24 cellular contexts compared by ENCODE assay signal in genomic region chr2:173107629-173108022, GRCh38. TPM values are rescaled to one million over a fixed set of nuclear protein-coding genes. Genes with fewer than 3 reads are reported as not detected.
DNase-seq lines count a peak whose midpoint lies in the region; ATAC-seq and TF ChIP-seq lines count a peak whose summit lies in the region.
"Had no signal": no experiment of that assay in that cellular context is flagged by ENCODE, and none has a peak within 500 bp of the region (broad histone marks: within the 10 kb centered on the region; RNA-seq: fewer than 3 reads in every experiment).

No MANE protein-coding gene starts in this region.

- dilution Hi-C loops in IMR-90 (cut with HindIII; ENCODE audit: low sequenced_read_pairs, unreplicated experiment): no loop called here

- H3K56ac ChIP-seq in IMR-90 (ENCODE audit: extremely low read depth, insufficient read depth, low read length): no peak overlapping the region

- H3K9me3 ChIP-seq in IMR-90 (ENCODE audit: control insufficient read depth, insufficient read depth, low read length) (no peaks in the 10 kb centered on the region), psoas muscle (peaks cover 3% of the 10 kb centered on the region)

- TF ChIP-seq CTCF in IMR-90 (conservative IDR thresholded peaks at IDR 0.05; ENCODE audit: low read depth, low read length) (no peak), chondrocyte (IDR thresholded peaks at IDR 0.05) (no peak), psoas muscle (IDR thresholded peaks at IDR 0.05) (no peak)

- no peak overlapping the region for H3K9ac ChIP-seq in IMR-90 (ENCODE audit: low read depth, low read length)

- no peak overlapping the region for H2AFZ ChIP-seq in IMR-90 (replicated peaks; ENCODE audit: low read length, poor library complexity)
- H2AFZ ChIP-seq: GM23338 had no signal

- no peak overlapping the region for H3K4me2 ChIP-seq in IMR-90 (ENCODE audit: low read depth, low read length)
- H3K4me2 ChIP-seq: GM23338 had no signal

- H3K79me1 ChIP-seq in IMR-90 (ENCODE audit: low read depth in 1 of 2, low read length in 2 of 2): peaks cover 35 to 61% of the 10 kb centered on the region in 2 experiments

- H3K4me3 Mint-ChIP-seq in chondrocyte (ENCODE audit: unreplicated experiment): no peak overlapping the region
- H3K4me3 Mint-ChIP-seq: CD8-positive, alpha-beta T cell; GM23338 had no signal

- H2BK20ac ChIP-seq in IMR-90 (ENCODE audit: low read depth, low read length): peak overlapping the region; percentile 52; the same call in 1 of the 2 replicates

- BruUV-seq in IMR-90 (replicated peaks; lab: Mats Ljungman, UMichigan): no TSS peak

- ATAC-seq in Right ventricle myocardium superior (ENCODE audit: poor library complexity): peak; percentile 56
- no peak for ATAC-seq in IMR-90 (ENCODE audit: low read depth)
- ATAC-seq in psoas muscle: peak; percentile 80 to 93 (median 87)
- no peak for ATAC-seq in HG03439 (IDR thresholded peaks at IDR 0.05; ENCODE audit: unreplicated experiment)
- no peak for ATAC-seq in HG02588 (IDR thresholded peaks at IDR 0.05; ENCODE audit: unreplicated experiment)
- ATAC-seq: CD8-positive, alpha-beta T cell; GM23338; SK-N-SH treated with all-trans-retinoic acid at 6 μM for 48 hours had no signal

- peak overlapping the region; percentile 67 for H4K91ac ChIP-seq in IMR-90 (ENCODE audit: insufficient read depth, low read depth, low read length)

- peak overlapping the region; percentile 84 for H3K4ac ChIP-seq in IMR-90 (ENCODE audit: low read depth, low read length)

- 0 out of 2 replicates have a peak overlapping the region, but pooled peaks have one; percentile 70 for H2AK5ac ChIP-seq in IMR-90 (ENCODE audit: low read depth, low read length)

- in situ Hi-C loops in IMR-90 (cut with MboI; ENCODE audit: low sequenced_read_pairs): no loop called here

- H3K14ac ChIP-seq in IMR-90 (replicated peaks; ENCODE audit: low read depth, low read length): peak overlapping the region; percentile 85; the same call in 1 of the 2 replicates

- CTCF ChIA-PET in IMR-90 (lab: Yijun Ruan, JAX): interaction anchor here (1.3 kb wide), 1 partner anchor 17 kb away, joined by 3 read pairs; no protein-coding TSS in a partner anchor

- no peak overlapping the region for H2AK9ac ChIP-seq in IMR-90 (replicated peaks; ENCODE audit: low read depth, low read length, poor library complexity)

- H3K36me3 ChIP-seq in IMR-90 (ENCODE audit: control insufficient read depth, insufficient read depth, low read length) (no peaks in the 10 kb centered on the region; the same call in 1 of the 2 replicates), psoas muscle (ENCODE audit: insufficient read depth in 1 of 2, low read depth in 1 of 2) (peaks cover 0 to 16% of the 10 kb centered on the region in 2 donors)
- H3K36me3 ChIP-seq: HAP-1 had no signal

- H3K4me3 ChIP-seq in IMR-90 (ENCODE audit: insufficient read depth, low read depth, low read length): no peak overlapping the region
- H3K4me3 ChIP-seq in psoas muscle: no peak overlapping the region
- H3K4me3 ChIP-seq: GM23338, HAP-1, MG63 had no signal

- peaks cover 8% of the 10 kb centered on the region for H3K9me3 Mint-ChIP-seq in chondrocyte (ENCODE audit: low read depth)
- H3K9me3 Mint-ChIP-seq: CD8-positive, alpha-beta T cell; GM23338 had no signal

- no peak for TF ChIP-seq POLR2A in IMR-90 (IDR thresholded peaks at IDR 0.05; ENCODE audit: low read depth, low read length)

- H3K36me3 Mint-ChIP-seq in chondrocyte (ENCODE audit: low read depth): peaks cover 3% of the 10 kb centered on the region
- H3K36me3 Mint-ChIP-seq: CD8-positive, alpha-beta T cell had no signal

- H3K27ac ChIP-seq in IMR-90 (ENCODE audit: insufficient read depth, low read length): no peak overlapping the region
- H3K27ac ChIP-seq in psoas muscle: peak overlapping the region; percentile 72

- H2BK120ac ChIP-seq in IMR-90 (ENCODE audit: low read depth, low read length): peak overlapping the region; percentile 59; the same call in 1 of the 2 replicates

- peak overlapping the region; percentile 51 for H2BK5ac ChIP-seq in IMR-90 (ENCODE audit: low read depth, low read length, poor library complexity, severe bottlenecking)

- H3K4me1 ChIP-seq in IMR-90 (ENCODE audit: control insufficient read depth, insufficient read depth, low read length) (peaks cover 9% of the 10 kb centered on the region), psoas muscle (peaks cover 77% of the 10 kb centered on the region)

- peaks cover 8% of the 10 kb centered on the region for H3K9me1 ChIP-seq in IMR-90 (ENCODE audit: insufficient read depth, low read length)

- peak overlapping the region; percentile 61 to 82; a peak in 3 of 4 replicates for H4K8ac ChIP-seq in IMR-90 (ENCODE audit: low read depth in 2 of 2, low read length in 2 of 2)

- H3K18ac ChIP-seq in IMR-90 (ENCODE audit: low read depth, low read length): no peak overlapping the region

- 100% methylated on average over 2 of the region's 6 CpGs; no CpG with 5 or more reads in 1 of the 2 experiments for WGBS in IMR-90 (ENCODE audit: extremely low coverage in 2 of 2, insufficient read length in 1 of 2), 2 experiments
- 54 to 87% (median 56%) methylated on average over 6 of the region's 6 CpGs for WGBS in psoas muscle, 3 donors

- intact Hi-C loops in Right ventricle myocardium superior (cut with DNase I) (no loop called here), cardiac septum (cut with DNase I) (no loop called here), IMR-90 (cut with micrococcal nuclease) (loop anchor here (5.0 kb wide), 1 partner anchor 40 kb away; no protein-coding TSS in a partner anchor), psoas muscle (cut with DNase I) (loop anchor here in 1 of 2 donors (10.0 kb wide), 1 partner anchor 47 kb away; no protein-coding TSS in a partner anchor)

- H3K23ac ChIP-seq in IMR-90 (ENCODE audit: low read depth, low read length): no peak overlapping the region

- H4K20me1 ChIP-seq in IMR-90 (ENCODE audit: insufficient read depth, low read length): peaks cover 5% of the 10 kb centered on the region; the same call in 1 of the 2 replicates

- TF ChIP-seq RAD21 in IMR-90 (IDR thresholded peaks at IDR 0.05; ENCODE audit: low read length): no peak

- peaks cover 46% of the 10 kb centered on the region for H3K4me1 Mint-ChIP-seq in chondrocyte (ENCODE audit: low read depth)

- no peak for DNase-seq in Right ventricle myocardium superior
- no peak for DNase-seq in cardiac septum (ENCODE audit: low spot score)
- no peak for DNase-seq in IMR-90
- no peak for DNase-seq in chondrocyte (ENCODE audit: low spot score)
- DNase-seq in psoas muscle: no peak
- DNase-seq: 8988T; AML-193; C1 segment of cervical spinal cord; Calu3; CD8-positive, alpha-beta T cell; DMS153; Kasumi-1; MG63; NCI-H1417; NCI-H1694 treated with DMSO at 0.1 percent for 48 hours; NCI-H2081 treated with DMSO at 0.1 percent for 48 hours; NCI-H446; NCI-H526; SHP77 treated with DMSO at 0.1 percent for 48 hours had no signal

- POLR2A ChIA-PET in IMR-90 (lab: Charles Lee; ENCODE audit: unreplicated experiment): no interaction called here

- H3K27me3 ChIP-seq in IMR-90 (ENCODE audit: control insufficient read depth, insufficient read depth, low read length): no peaks in the 10 kb centered on the region
- no peaks in the 10 kb centered on the region for H3K27me3 ChIP-seq in psoas muscle (ENCODE audit: insufficient read depth in 3 of 3, low read length in 2 of 3)
- H3K27me3 ChIP-seq: MG63 had no signal

- H3K27ac Mint-ChIP-seq in chondrocyte (ENCODE audit: unreplicated experiment): peak overlapping the region; percentile 79
- H3K27ac Mint-ChIP-seq: CD8-positive, alpha-beta T cell had no signal

- H2BK15ac ChIP-seq in IMR-90 (ENCODE audit: low read depth, low read length): no peak overlapping the region

- H3K27me3 Mint-ChIP-seq in chondrocyte (ENCODE audit: low read depth): no peaks in the 10 kb centered on the region

- H4K5ac ChIP-seq in IMR-90 (ENCODE audit: low read depth, low read length): no peak overlapping the region

TF ChIP-seq in IMR-90, 13 proteins besides CTCF, POLR2A, EP300 and RAD21:
- TF ChIP-seq CHD1 (IDR thresholded peaks at IDR 0.05; ENCODE audit: low read depth, low read length): no peak

RNA-seq across cellular contexts. Expression of gene MAP3K20, which starts 32.0 kb away (rescaled TPM):
- total RNA-seq in Right ventricle myocardium superior (402 TPM), cardiac septum (519 TPM), IMR-90 (2012; rRNA removed) (84.4 and 93.0 TPM in 2 replicates), chondrocyte (55.7 to 68.5 TPM (median 68.1 TPM) in 3 replicates), psoas muscle (100 to 1,000 TPM; 366 to 533 (median 468) TPM)
- polyA plus RNA-seq in IMR-90 (2012; rRNA removed) (22.9 and 27.5 TPM in 2 replicates), psoas muscle (100 to 1,000 TPM in 2 of 3 donors, 10 to 100 TPM in 1; 41.8 to 224 (median 112) TPM)
- 6.0 and 6.1 TPM in 2 replicates for polyA plus RNA-seq in IMR-90 (2012; cell fraction: cytosol; rRNA removed)
- polyA plus RNA-seq in IMR-90 (2012; cell fraction: nucleus; rRNA removed; ENCODE audit: low replicate concordance): 2.9 and 14.5 TPM in 2 replicates

Comparison
In these comparisons a context has a peak if more than half of its experiments do, and no peak if none do; other contexts are left out.
1. ATAC-seq: peak in Right ventricle myocardium superior (single experiment) and psoas muscle (4 of 4); none in IMR-90 (single experiment), HG03439 (single experiment) and HG02588 (single experiment).